In genomic region chr7:90455163-90456030, GRCh38 we compare ENCODE assay signal across 8 cellular contexts. TPM values are rescaled to one million over a fixed set of nuclear protein-coding genes. Genes with fewer than 3 reads are reported as not detected.
DNase-seq lines count a peak whose midpoint lies in the region; ATAC-seq and TF ChIP-seq lines count a peak whose summit lies in the region.

No MANE protein-coding gene starts in this region.

- H3K9ac ChIP-seq in endocrine pancreas (ENCODE audit: control insufficient read depth, insufficient read depth, low read length), result no peak overlapping the region

- intact Hi-C loops in activated CD4-positive, alpha-beta T cell treated with anti-CD3 and anti-CD28 coated beads for 36 hours (cut with DNase I, micrococcal nuclease), result loop anchor here (1.0 to 5.0 kb wide), 5 partner anchors 65 to 579 kb away; no protein-coding TSS in a partner anchor

- TF ChIP-seq CTCF in Peyer's patch (IDR thresholded peaks at IDR 0.05) (peak; percentile 7 to 76 (median 59)), mesothelial cell of epicardium (IDR thresholded peaks at IDR 0.05; ENCODE audit: unreplicated experiment) (peak; percentile 58)

- peak; percentile 64 for ATAC-seq in activated CD4-positive, alpha-beta T cell treated with anti-CD3 and anti-CD28 coated beads for 36 hours
- peak; percentile 87 for ATAC-seq in GM21825 (IDR thresholded peaks at IDR 0.05; ENCODE audit: unreplicated experiment)

- CTCF ChIA-PET in activated CD4-positive, alpha-beta T cell treated with anti-CD3 and anti-CD28 coated beads for 36 hours (lab: Charles Lee), result interaction anchor here (0.7 to 2.8 kb wide), 23 partner anchors 8 to 581 kb away, joined by 3 to 29 read pairs (median 4); no protein-coding TSS in a partner anchor

- H3K4me3 Mint-ChIP-seq in activated CD4-positive, alpha-beta T cell treated with anti-CD3 and anti-CD28 coated beads for 36 hours, result no peak overlapping the region
- H3K4me3 Mint-ChIP-seq in mesothelial cell of epicardium, result peak overlapping the region; percentile 60

- no peaks in the 10 kb centered on the region for H3K9me3 Mint-ChIP-seq in activated CD4-positive, alpha-beta T cell treated with anti-CD3 and anti-CD28 coated beads for 36 hours (ENCODE audit: low read depth)
- peaks cover 3% of the 10 kb centered on the region for H3K9me3 Mint-ChIP-seq in mesothelial cell of epicardium

- POLR2A ChIA-PET in activated CD4-positive, alpha-beta T cell treated with anti-CD3 and anti-CD28 coated beads for 36 hours (lab: Charles Lee), result interaction anchor here (0.6 kb wide), 1 partner anchor 12 kb away, joined by 3 read pairs; no protein-coding TSS in a partner anchor

- peaks cover 6% of the 10 kb centered on the region for H3K4me1 Mint-ChIP-seq in activated CD4-positive, alpha-beta T cell treated with anti-CD3 and anti-CD28 coated beads for 36 hours
- peaks cover 6% of the 10 kb centered on the region for H3K4me1 Mint-ChIP-seq in mesothelial cell of epicardium

- H3K9me3 ChIP-seq in Peyer's patch, result no peaks in the 10 kb centered on the region
- no peaks in the 10 kb centered on the region for H3K9me3 ChIP-seq in endocrine pancreas (ENCODE audit: control insufficient read depth, low read length)

- no peak overlapping the region for H3K27ac ChIP-seq in Peyer's patch

- H3K4me1 ChIP-seq in Peyer's patch, result no peaks in the 10 kb centered on the region
- H3K4me1 ChIP-seq in endocrine pancreas (ENCODE audit: control insufficient read depth, insufficient read depth, low read length), result no peaks in the 10 kb centered on the region

- H3K27me3 Mint-ChIP-seq in activated CD4-positive, alpha-beta T cell treated with anti-CD3 and anti-CD28 coated beads for 36 hours, result peaks cover 16% of the 10 kb centered on the region
- peaks cover 1% of the 10 kb centered on the region for H3K27me3 Mint-ChIP-seq in mesothelial cell of epicardium (ENCODE audit: low read depth)

- H3K4me3 ChIP-seq in Jurkat, Clone E6-1 (ENCODE audit: low read length), result no peak overlapping the region
- H3K4me3 ChIP-seq in Peyer's patch (peak overlapping the region in 1 of 4 donors; percentile 27), endocrine pancreas (ENCODE audit: control insufficient read depth, insufficient read depth, low read length) (peak overlapping the region; percentile 87)

- H3K36me3 ChIP-seq in Peyer's patch (no peaks in the 10 kb centered on the region), endocrine pancreas (ENCODE audit: control insufficient read depth, insufficient read depth, low read length) (no peaks in the 10 kb centered on the region)

- H3K36me3 Mint-ChIP-seq in activated CD4-positive, alpha-beta T cell treated with anti-CD3 and anti-CD28 coated beads for 36 hours (ENCODE audit: low read depth), result no peaks in the 10 kb centered on the region
- H3K36me3 Mint-ChIP-seq in mesothelial cell of epicardium, result no peaks in the 10 kb centered on the region

- no peak for TF ChIP-seq POLR2A in Peyer's patch (IDR thresholded peaks at IDR 0.05)

- H3K27ac Mint-ChIP-seq in activated CD4-positive, alpha-beta T cell treated with anti-CD3 and anti-CD28 coated beads for 36 hours, result no peak overlapping the region
- H3K27ac Mint-ChIP-seq in mesothelial cell of epicardium, result no peak overlapping the region

- DNase-seq in activated CD4-positive, alpha-beta T cell treated with anti-CD3 and anti-CD28 coated beads for 36 hours, result no peak
- DNase-seq in activated CD4-positive, alpha-beta T cell treated with anti-CD3 and anti-CD28 coated beads for 1 hour, result no peak
- DNase-seq in Jurkat, Clone E6-1 (ENCODE audit: low read depth, low spot score), result peak; percentile 23
- no peak for DNase-seq in Peyer's patch
- no peak for DNase-seq in mesothelial cell of epicardium (ENCODE audit: low spot score in 2 of 2, unreplicated experiment in 2 of 2)
- no peak for DNase-seq in stimulated activated CD4-positive, alpha-beta T cell treated with anti-CD3 and anti-CD28 coated beads, Interleukin-15, amount 100 ng/mL, for 24 hours

- H3K27me3 ChIP-seq in Peyer's patch (no peaks in the 10 kb centered on the region), endocrine pancreas (ENCODE audit: control insufficient read depth, insufficient read depth, low read length) (no peaks in the 10 kb centered on the region)

RNA-seq across cellular contexts. Expression of gene PTTG1IP2, which starts 14.0 kb away (rescaled TPM):
- total RNA-seq in activated CD4-positive, alpha-beta T cell treated with anti-CD3 and anti-CD28 coated beads for 36 hours, result not detected
- not detected for polyA plus RNA-seq in Jurkat, Clone E6-1 (2012; ENCODE audit: insufficient read depth, insufficient read length)
- not detected for total RNA-seq in Peyer's patch
- not detected in 3 replicates for total RNA-seq in mesothelial cell of epicardium

RNA-seq across cellular contexts. Expression of gene CLDN12, which starts 52.1 kb away (rescaled TPM):
- 1 to 10 TPM; 5.4 to 5.8 TPM for total RNA-seq in activated CD4-positive, alpha-beta T cell treated with anti-CD3 and anti-CD28 coated beads for 36 hours
- 5.7 TPM for polyA plus RNA-seq in Jurkat, Clone E6-1 (2012; ENCODE audit: insufficient read depth, insufficient read length)
- 10 to 100 TPM; 13.2 to 66.9 (median 49.0) TPM for total RNA-seq in Peyer's patch
- total RNA-seq in mesothelial cell of epicardium, result 33.1 to 35.8 TPM (median 33.5 TPM) in 3 replicates
